Comparison of ENCODE assay signal across 1 cellular context in the genomic region with DNA sequence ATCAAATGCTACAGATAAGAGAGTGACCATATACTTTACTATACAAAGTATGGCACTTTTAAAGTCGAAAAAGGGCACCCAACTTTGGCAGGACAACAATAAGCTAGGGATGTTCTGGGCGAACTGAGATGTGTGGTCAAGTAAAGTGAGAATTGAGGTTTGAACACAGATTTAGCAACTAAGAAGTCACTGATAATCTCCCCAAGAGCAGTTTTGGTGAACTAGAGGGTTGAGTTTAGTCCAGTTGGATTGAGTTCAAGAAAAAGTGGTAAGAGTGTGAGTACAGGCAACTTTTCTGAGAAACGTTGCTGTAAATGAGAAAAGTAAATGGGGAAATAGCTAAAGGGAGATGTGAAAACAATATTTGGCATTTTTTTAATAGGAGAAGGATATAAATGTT.
TF ChIP-seq lines count a peak whose summit lies in the region.

No MANE protein-coding gene starts in this region.

TF ChIP-seq in GM23338, 12 proteins besides CTCF, POLR2A, EP300 and RAD21:
- TF ChIP-seq ZNF462 (CRISPR knock-in tag; IDR thresholded peaks at IDR 0.05) (no peak), EZH2 (IDR thresholded peaks at IDR 0.05; ENCODE audit: low read depth, unreplicated experiment) (no peak), CREB1 (CRISPR knock-in tag; IDR thresholded peaks at IDR 0.05; ENCODE audit: low read depth) (no peak), JUNB (IDR thresholded peaks at IDR 0.05; ENCODE audit: unreplicated experiment) (no peak), POLR2AphosphoS5 (IDR thresholded peaks at IDR 0.05; ENCODE audit: low read depth) (no peak), ETS1 (IDR thresholded peaks at IDR 0.05) (no peak), ZNF331 (CRISPR knock-in tag; IDR thresholded peaks at IDR 0.05; ENCODE audit: low read depth) (no peak), STAT1 (IDR thresholded peaks at IDR 0.05; ENCODE audit: unreplicated experiment) (no peak), NANOG (IDR thresholded peaks at IDR 0.05; ENCODE audit: borderline replicate concordance) (no peak), ZNF114 (CRISPR knock-in tag; IDR thresholded peaks at IDR 0.05) (no peak), REST (IDR thresholded peaks at IDR 0.05; ENCODE audit: unreplicated experiment) (no peak), EZH2phosphoT487 (IDR thresholded peaks at IDR 0.05; ENCODE audit: unreplicated experiment) (no peak)
